Comparison of ENCODE assay signal across 8 cellular contexts in the genomic region with DNA sequence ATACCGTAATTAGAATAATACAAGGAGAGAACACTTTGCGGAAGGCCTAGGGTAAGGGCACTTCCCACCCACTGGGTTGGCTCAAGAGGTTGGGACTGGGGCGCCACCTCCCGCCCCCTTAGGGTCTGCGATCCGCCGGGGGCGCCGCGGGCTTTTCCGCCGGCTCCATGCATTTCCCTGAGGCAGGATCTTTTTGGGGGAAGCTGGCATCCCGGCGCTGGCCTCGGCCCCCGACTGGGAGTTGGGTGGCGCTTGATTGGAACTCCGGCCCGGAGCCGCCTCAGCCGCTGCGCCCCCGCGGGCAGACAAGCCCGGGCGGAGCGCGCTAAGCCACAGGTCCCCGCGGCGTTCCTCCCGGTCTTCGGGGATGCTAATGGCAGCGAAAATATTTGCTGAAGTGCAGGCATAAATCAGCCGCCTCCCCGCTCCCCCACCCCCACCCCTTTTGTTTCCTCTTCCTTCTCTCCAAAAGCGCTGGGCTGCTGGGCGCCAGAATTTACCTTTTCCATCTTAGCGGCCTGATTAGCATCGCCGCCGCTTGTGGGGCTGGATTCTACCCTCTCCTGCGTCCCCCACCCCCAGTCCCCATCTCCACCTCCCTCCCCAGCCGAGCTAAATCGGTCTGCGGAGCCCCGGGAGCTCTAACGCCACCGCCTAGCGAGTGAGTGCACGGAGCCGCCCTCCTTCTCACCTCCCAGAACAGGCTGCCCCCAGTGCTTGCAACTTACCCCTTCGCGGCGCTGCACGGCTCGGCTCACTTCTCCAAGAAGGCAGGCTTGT. TPM values are rescaled to one million over a fixed set of nuclear protein-coding genes. Genes with fewer than 3 reads are reported as not detected.
DNase-seq lines count a peak whose midpoint lies in the region; ATAC-seq, FAIRE-seq and TF ChIP-seq lines count a peak whose summit lies in the region.

No MANE protein-coding gene starts in this region.

- H3K27ac ChIP-seq in pancreas: peak overlapping the region in 2 of 4 donors; percentile 26 to 41

- no peak for TF ChIP-seq CTCF in pancreas (IDR thresholded peaks at IDR 0.05)

- intact Hi-C loops in Right ventricle myocardium superior (cut with DNase I) (no loop called here), pancreas (cut with DNase I) (no loop called here)

- no peak for DNase-seq in activated T-cell treated with anti-CD3 and anti-CD28 coated beads, Interleukin-2, amount 50 U/mL, for 4 hours
- DNase-seq in activated T-cell treated with anti-CD3 and anti-CD28 coated beads, Interleukin-2, amount 50 U/mL, for 48 hours: no peak
- DNase-seq in activated CD4-positive, alpha-beta memory T cell treated with anti-CD3 and anti-CD28 coated beads, Interleukin-2, amount 10 ng/mL, durations not matched to agents 7 days and 5 days: no peak
- DNase-seq in Right ventricle myocardium superior (no peak), pancreas (peak in 2 of 6 donors; percentile 61 to 66), midbrain (lab: John Stamatoyannopoulos, UW) (no peak), KBM-7 (no peak)

- H3K27me3 ChIP-seq in pancreas: no peaks in the 10 kb centered on the region

- no peak for FAIRE-seq in pancreas (lab: Jason Lieb, UNC)

- ATAC-seq in activated T-cell treated with anti-CD3 and anti-CD28 coated beads, Interleukin-2, amount 50 U/mL, for 4 hours: peak; percentile 28 to 41
- ATAC-seq in Right ventricle myocardium superior (ENCODE audit: poor library complexity) (peak; percentile 23), pancreas (peak in 3 of 4 donors; percentile 10 to 11 (median 10)), HG03139 (IDR thresholded peaks at IDR 0.05; ENCODE audit: unreplicated experiment) (no peak)

- H3K9me3 Mint-ChIP-seq in activated T-cell treated with anti-CD3 and anti-CD28 coated beads, Interleukin-2, amount 50 U/mL, for 4 hours: no peaks in the 10 kb centered on the region
- no peaks in the 10 kb centered on the region for H3K9me3 Mint-ChIP-seq in activated CD4-positive, alpha-beta memory T cell treated with anti-CD3 and anti-CD28 coated beads, Interleukin-2, amount 10 ng/mL, durations not matched to agents 7 days and 5 days

- no peaks in the 10 kb centered on the region for H3K4me1 ChIP-seq in pancreas

- H3K9me3 ChIP-seq in pancreas: no peaks in the 10 kb centered on the region

- CTCF ChIA-PET in activated CD4-positive, alpha-beta memory T cell treated with anti-CD3 and anti-CD28 coated beads, Interleukin-2, amount 10 ng/mL, durations not matched to agents 7 days and 5 days (lab: Charles Lee): interaction anchor here (1.3 kb wide), 1 partner anchor 831 kb away, joined by 4 read pairs; no protein-coding TSS in a partner anchor

- peak overlapping the region; percentile 15 to 55 (median 28) for H3K4me3 ChIP-seq in pancreas

- H3K27ac Mint-ChIP-seq in activated CD4-positive, alpha-beta memory T cell treated with anti-CD3 and anti-CD28 coated beads, Interleukin-2, amount 10 ng/mL, durations not matched to agents 7 days and 5 days: no peak overlapping the region

- peak overlapping the region; percentile 46 for H3K4me3 Mint-ChIP-seq in activated T-cell treated with anti-CD3 and anti-CD28 coated beads, Interleukin-2, amount 50 U/mL, for 4 hours
- peak overlapping the region; percentile 27 for H3K4me3 Mint-ChIP-seq in activated CD4-positive, alpha-beta memory T cell treated with anti-CD3 and anti-CD28 coated beads, Interleukin-2, amount 10 ng/mL, durations not matched to agents 7 days and 5 days

- H3K36me3 ChIP-seq in pancreas: no peaks in the 10 kb centered on the region

- WGBS in pancreas, 2 donors: 8 to 10% methylated on average over 48 to 57 of the region's 57 CpGs

- POLR2A ChIA-PET in activated CD4-positive, alpha-beta memory T cell treated with anti-CD3 and anti-CD28 coated beads, Interleukin-2, amount 10 ng/mL, durations not matched to agents 7 days and 5 days (lab: Charles Lee): no interaction called here

- H3K36me3 Mint-ChIP-seq in activated T-cell treated with anti-CD3 and anti-CD28 coated beads, Interleukin-2, amount 50 U/mL, for 4 hours (ENCODE audit: insufficient read depth): no peaks in the 10 kb centered on the region
- no peaks in the 10 kb centered on the region for H3K36me3 Mint-ChIP-seq in activated CD4-positive, alpha-beta memory T cell treated with anti-CD3 and anti-CD28 coated beads, Interleukin-2, amount 10 ng/mL, durations not matched to agents 7 days and 5 days (ENCODE audit: low read depth)

- peaks cover 45% of the 10 kb centered on the region for H3K27me3 Mint-ChIP-seq in activated T-cell treated with anti-CD3 and anti-CD28 coated beads, Interleukin-2, amount 50 U/mL, for 4 hours (ENCODE audit: low read depth)
- peaks cover 54% of the 10 kb centered on the region for H3K27me3 Mint-ChIP-seq in activated CD4-positive, alpha-beta memory T cell treated with anti-CD3 and anti-CD28 coated beads, Interleukin-2, amount 10 ng/mL, durations not matched to agents 7 days and 5 days

- in situ Hi-C loops in KBM-7 (cut with MboI; ENCODE audit: low pct_unique_long_range_greater_than_20kb, low sequenced_read_pairs): loop anchor here (25.0 kb wide), 1 partner anchor 305 kb away; no protein-coding TSS in a partner anchor

- peaks cover 7% of the 10 kb centered on the region for H3K4me1 Mint-ChIP-seq in activated T-cell treated with anti-CD3 and anti-CD28 coated beads, Interleukin-2, amount 50 U/mL, for 4 hours (ENCODE audit: low read depth)
- H3K4me1 Mint-ChIP-seq in activated CD4-positive, alpha-beta memory T cell treated with anti-CD3 and anti-CD28 coated beads, Interleukin-2, amount 10 ng/mL, durations not matched to agents 7 days and 5 days: peaks cover 2% of the 10 kb centered on the region

RNA-seq across cellular contexts. Expression of gene UNC5B, which starts 5.1 kb away (rescaled TPM):
- under 1 TPM; 0.26 to 0.43 (median 0.35) TPM for total RNA-seq in activated T-cell treated with anti-CD3 and anti-CD28 coated beads, Interleukin-2, amount 50 U/mL, for 4 hours
- not detected for total RNA-seq in activated CD4-positive, alpha-beta memory T cell treated with anti-CD3 and anti-CD28 coated beads, Interleukin-2, amount 10 ng/mL, durations not matched to agents 7 days and 5 days
- total RNA-seq in Right ventricle myocardium superior (12.2 TPM), pancreas (1 to 10 TPM; 2.8 to 7.7 (median 4.4) TPM)
- polyA plus RNA-seq in pancreas: 1 to 10 TPM; 2.4 to 4.8 TPM
